ENCODE assay signal across 14 cellular contexts in genomic region chr9:126777733-126778132, GRCh38. TPM values are rescaled to one million over a fixed set of nuclear protein-coding genes. Genes with fewer than 3 reads are reported as not detected.
A peak's percentile ranks its signal among the peaks of the same experiment; 100 is the strongest.
DNase-seq lines count a peak whose midpoint lies in the region; ATAC-seq, FAIRE-seq and TF ChIP-seq lines count a peak whose summit lies in the region.
"Had no signal": no experiment of that assay in that cellular context is flagged by ENCODE, and none has a peak within 500 bp of the region (broad histone marks: within the 10 kb centered on the region; RNA-seq: fewer than 3 reads in every experiment).

No MANE protein-coding gene starts in this region.

- POLR2A ChIA-PET in A549 (lab: Yijun Ruan, JAX) = no interaction called here
- POLR2A ChIA-PET in GM10248 (lab: Yijun Ruan, JAX) = no interaction called here

- DNase-seq in A549 (ENCODE audit: low read depth in 1 of 2, low spot score in 1 of 2) = no peak
- DNase-seq in GM10248 (ENCODE audit: extremely low spot score) = no peak
- DNase-seq in hepatocyte (ENCODE audit: low spot score) = peak; percentile 47
- no peak for DNase-seq in KG1 (lab: John Stamatoyannopoulos, UW)
- no peak for DNase-seq in H4 (ENCODE audit: low spot score)
- DNase-seq in T-helper 1 cell = no peak
- DNase-seq: CD4-positive, alpha-beta memory T cell; NK-92 treated with Interleukin-12 subunit alpha and Interleukin-12 subunit beta, amount 100 ng/mL, for 24 hours; stimulated activated CD4-positive, alpha-beta T cell treated with anti-CD3 and anti-CD28 coated beads, Interleukin-2, amount 100 ng/mL, for 48 hours; stimulated activated naive CD8-positive, alpha-beta T cell treated with anti-CD3 and anti-CD28 coated beads, Interleukin-15, Interleukin-2, amounts not matched to agents 100 U/mL and 50 U/mL, for 24 hours; T-cell had no signal

- no peak for TF ChIP-seq EP300 in A549 (IDR thresholded peaks at IDR 0.05)

- ATAC-seq in A549 (peak; percentile 44 to 50; a peak in 2 of 6 replicates), GM21515 (IDR thresholded peaks at IDR 0.05; ENCODE audit: unreplicated experiment) (no peak)
- ATAC-seq: stimulated activated naive CD8-positive, alpha-beta T cell treated with anti-CD3 and anti-CD28 coated beads, Interleukin-15, Interleukin-2, amounts not matched to agents 100 U/mL and 50 U/mL, for 24 hours; T-cell had no signal

- H3K36me3 ChIP-seq in OCI-LY3 (replicated peaks; ENCODE audit: low read depth, low read length) (no peaks in the 10 kb centered on the region), hepatocyte (replicated peaks; ENCODE audit: insufficient read depth, low read depth) (no peaks in the 10 kb centered on the region)

- H3K27me3 ChIP-seq in OCI-LY3 (ENCODE audit: low read depth, low read length) = no peaks in the 10 kb centered on the region
- peaks cover 42% of the 10 kb centered on the region for H3K27me3 ChIP-seq in hepatocyte

- H2AFZ ChIP-seq in OCI-LY3 (ENCODE audit: low read depth, low read length) (no peak overlapping the region; the same call in 1 of the 2 replicates), hepatocyte (no peak overlapping the region)
- H2AFZ ChIP-seq: parathyroid adenoma had no signal

- no peaks in the 10 kb centered on the region for H3K9me2 ChIP-seq in hepatocyte (replicated peaks; ENCODE audit: insufficient read depth)

- FAIRE-seq in A549 (lab: Jason Lieb, UNC) = no peak

- TF ChIP-seq POLR2A in A549 (IDR thresholded peaks at IDR 0.05; ENCODE audit: low read length) = no peak

- CTCF ChIA-PET in A549 (lab: Yijun Ruan, JAX) = interaction anchor here (1.3 to 13.4 kb wide), 8 partner anchors 9 to 277 kb away, joined by 4 to 338 read pairs (median 30); no protein-coding TSS in a partner anchor
- CTCF ChIA-PET in GM10248 (lab: Yijun Ruan, JAX) = interaction anchor here (0.8 to 20.3 kb wide), 3 partner anchors 8 to 88 kb away, joined by 3 to 499 read pairs (median 5); no protein-coding TSS in a partner anchor

- no peak for TF ChIP-seq CTCF in A549 (IDR thresholded peaks at IDR 0.05)
- TF ChIP-seq CTCF in GM10248 (IDR thresholded peaks at IDR 0.05; ENCODE audit: control extremely low read depth, extremely low read depth, low read depth, missing control alignments) = peak; percentile 15
- peak; percentile 62 for TF ChIP-seq CTCF in OCI-LY3 (IDR thresholded peaks at IDR 0.05; ENCODE audit: low read depth, low read length)
- peak; percentile 37 for TF ChIP-seq CTCF in hepatocyte (IDR thresholded peaks at IDR 0.05; ENCODE audit: poor library complexity)

- peak in 1 of 2 experiments; percentile 21; a peak in 2 of 5 replicates for TF ChIP-seq RAD21 in A549 (conservative IDR thresholded peaks at IDR 0.05 in 1 of 2, IDR thresholded peaks at IDR 0.05 in 1 of 2)

- H3K4me1 ChIP-seq in A549 (0 out of 3 replicates have a peak, but pooled peaks cover 4% of the 10 kb centered on the region), OCI-LY3 (ENCODE audit: low read length) (peaks cover 10% of the 10 kb centered on the region; the same call in 1 of the 2 replicates), hepatocyte (ENCODE audit: insufficient read depth) (no peaks in the 10 kb centered on the region)
- H3K4me1 ChIP-seq: parathyroid adenoma had no signal

- H3K4me2 ChIP-seq in A549 (no peak overlapping the region), OCI-LY3 (ENCODE audit: low read length) (no peak overlapping the region), hepatocyte (no peak overlapping the region)

- no peak overlapping the region for H3K4me3 ChIP-seq in A549
- no peak overlapping the region for H3K4me3 ChIP-seq in OCI-LY3 (ENCODE audit: low read length)
- H3K4me3 ChIP-seq in hepatocyte = no peak overlapping the region

- H3K79me2 ChIP-seq in OCI-LY3 (ENCODE audit: low read length) (no peaks in the 10 kb centered on the region), hepatocyte (no peaks in the 10 kb centered on the region)
- H3K79me2 ChIP-seq: parathyroid adenoma had no signal

- H3K9me3 ChIP-seq in A549 (no peaks in the 10 kb centered on the region), OCI-LY3 (ENCODE audit: insufficient read depth, low read length) (no peaks in the 10 kb centered on the region), hepatocyte (ENCODE audit: low read depth) (no peaks in the 10 kb centered on the region)

- no peak overlapping the region for H3K9ac ChIP-seq in OCI-LY3 (ENCODE audit: low read length)
- H3K9ac ChIP-seq: parathyroid adenoma had no signal

- H4K20me1 ChIP-seq in OCI-LY3 (ENCODE audit: insufficient read depth, low read length) (no peaks in the 10 kb centered on the region), hepatocyte (ENCODE audit: insufficient read depth, poor library complexity, severe bottlenecking) (no peaks in the 10 kb centered on the region)

- 29% methylated on average over 6 of the region's 6 CpGs for WGBS in A549 (ENCODE audit: missing lambda C conversion rate)
- WGBS in hepatocyte (ENCODE audit: low lambda C conversion rate, missing lambda C conversion rate) = 34% methylated on average over 6 of the region's 6 CpGs

- H3K27ac ChIP-seq in A549 (no peak overlapping the region), OCI-LY3 (ENCODE audit: low read length) (no peak overlapping the region), hepatocyte (no peak overlapping the region)
- H3K27ac ChIP-seq: parathyroid adenoma had no signal

TF ChIP-seq in A549, 52 proteins besides CTCF, POLR2A, EP300 and RAD21:
- TF ChIP-seq HOXA7 (CRISPR knock-in tag; IDR thresholded peaks at IDR 0.05) (no peak), NFE2L2 (conservative IDR thresholded peaks at IDR 0.05; ENCODE audit: low read length) (no peak), TP53 (CRISPR knock-in tag; IDR thresholded peaks at IDR 0.05) (no peak), CHD2 (IDR thresholded peaks at IDR 0.05; ENCODE audit: low read length, partially characterized antibody) (no peak)

RNA-seq across cellular contexts. Expression of gene ZBTB43, which starts 27.1 kb away (rescaled TPM):
- polyA plus RNA-seq in A549 (2011; rRNA removed) = 9.9 and 11.7 TPM in 2 replicates
- 1.8 and 2.2 TPM in 2 replicates for polyA plus RNA-seq in A549 (2012; cell fraction: cytosol; rRNA removed)
- polyA plus RNA-seq in A549 (2012; cell fraction: nucleus; rRNA removed) = 2.6 and 3.6 TPM in 2 replicates
- 6.1 to 9.7 TPM (median 7.7 TPM) in 3 replicates for polyA plus RNA-seq in A549 (2017; fragmentation: RNase III; extraction: RNeasy Plus Mini Kit Qiagen cat#74134 plus additional on column Dnase treatment)
- 7.1 and 8.6 TPM in 2 replicates for polyA minus RNA-seq in A549 (2011; rRNA and poly(A)+ RNA removed)
- total RNA-seq in hepatocyte = 13.7 and 16.4 TPM in 2 replicates
- polyA plus RNA-seq in hepatocyte = 11.1 and 14.9 TPM in 2 replicates
- 4.7 and 5.1 TPM in 2 replicates for total RNA-seq in H4 (2014; rRNA removed; shearing (Covaris generic))
